ENCODE assay signal across 18 cellular contexts in the genomic region with DNA sequence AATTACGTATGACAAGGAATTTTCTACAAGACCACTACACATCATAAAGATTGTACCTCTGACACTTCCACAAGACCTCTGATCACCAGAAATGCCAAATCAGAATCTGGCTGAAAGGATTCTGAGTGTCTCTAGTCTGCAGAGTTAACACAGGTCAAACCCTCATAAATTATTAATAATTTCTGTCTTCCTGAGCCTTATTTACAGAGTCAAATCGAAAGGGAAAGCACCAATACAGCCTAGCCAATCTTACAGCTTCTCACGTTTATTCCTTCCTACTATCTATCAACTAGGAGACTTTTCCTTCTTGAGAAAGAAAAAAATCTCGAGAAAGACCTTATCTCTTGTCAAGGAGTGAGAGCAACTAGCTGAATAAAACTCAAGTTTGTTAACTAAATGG.
DNase-seq lines count a peak whose midpoint lies in the region; ATAC-seq and TF ChIP-seq lines count a peak whose summit lies in the region.
"Had no signal": no experiment of that assay in that cellular context is flagged by ENCODE, and none has a peak within 500 bp of the region (broad histone marks: within the 10 kb centered on the region; RNA-seq: fewer than 3 reads in every experiment).

No MANE protein-coding gene starts in this region.

- H3K27ac ChIP-seq in lower lobe of right lung (no peak overlapping the region), vagina (no peak overlapping the region)
- H3K27ac ChIP-seq: pancreas, stomach had no signal

- TF ChIP-seq CTCF in lower lobe of right lung (IDR thresholded peaks at IDR 0.05): no peak
- TF ChIP-seq CTCF in vagina (IDR thresholded peaks at IDR 0.05): no peak

- in situ Hi-C loops in HAP-1 (cut with MboI; ENCODE audit: low sequenced_read_pairs): no loop called here

- TF ChIP-seq POLR2A in GM18505 (IDR thresholded peaks at IDR 0.05; ENCODE audit: borderline replicate concordance, extremely low read depth, insufficient read depth, insufficient read length) (no peak), vagina (IDR thresholded peaks at IDR 0.05) (no peak)

- H3K4me3 ChIP-seq in lower lobe of right lung (no peak overlapping the region), vagina (no peak overlapping the region), HAP-1 (no peak overlapping the region)
- H3K4me3 ChIP-seq: pancreas, smooth muscle cell, stomach had no signal

- H3K27me3 ChIP-seq in lower lobe of right lung (ENCODE audit: low read depth) (no peaks in the 10 kb centered on the region), vagina (no peaks in the 10 kb centered on the region), HAP-1 (ENCODE audit: low read depth) (no peaks in the 10 kb centered on the region)
- H3K27me3 ChIP-seq: pancreas, stomach had no signal

- ATAC-seq in GM18505 (IDR thresholded peaks at IDR 0.05; ENCODE audit: unreplicated experiment) (peak; percentile 63), GM19467 (IDR thresholded peaks at IDR 0.05; ENCODE audit: unreplicated experiment) (peak; percentile 70), HG02798 (IDR thresholded peaks at IDR 0.05; ENCODE audit: poor library complexity, unreplicated experiment) (peak; percentile 75), HG03460 (IDR thresholded peaks at IDR 0.05; ENCODE audit: unreplicated experiment) (peak; percentile 77), lower lobe of right lung (no peak)
- ATAC-seq: CD8-positive, alpha-beta T cell; pancreas; T-helper 17 cell had no signal

- intact Hi-C loops in lower lobe of right lung (cut with DNase I): no loop called here
- intact Hi-C loops in vagina (cut with DNase I): no loop called here

- H3K36me3 ChIP-seq in lower lobe of right lung (no peaks in the 10 kb centered on the region), vagina (no peaks in the 10 kb centered on the region), HAP-1 (replicated peaks) (no peaks in the 10 kb centered on the region)
- H3K36me3 ChIP-seq: pancreas, stomach had no signal

- H3K4me1 ChIP-seq in lower lobe of right lung: no peaks in the 10 kb centered on the region
- H3K4me1 ChIP-seq in vagina: no peaks in the 10 kb centered on the region
- H3K4me1 ChIP-seq in HAP-1: no peaks in the 10 kb centered on the region
- H3K4me1 ChIP-seq: pancreas, stomach had no signal

- H3K9me3 ChIP-seq in lower lobe of right lung (no peaks in the 10 kb centered on the region), vagina (no peaks in the 10 kb centered on the region), HAP-1 (no peaks in the 10 kb centered on the region)
- H3K9me3 ChIP-seq: pancreas had no signal

- DNase-seq in lower lobe of right lung (no peak), vagina (ENCODE audit: extremely low spot score in 2 of 2) (no peak), HAP-1 (ENCODE audit: low spot score in 2 of 2) (no peak)
- no peak for DNase-seq in activated CD8-positive, alpha-beta memory T cell treated with anti-CD3 and anti-CD28 coated beads, Interleukin-2, amount 50 U/mL, for 48 hours
- DNase-seq: activated CD4-positive, alpha-beta T cell treated with anti-CD3 and anti-CD28 coated beads for 1 hour; CD8-positive, alpha-beta T cell; central memory CD4-positive, alpha-beta T cell; midbrain; NCI-H1930; NCI-H526 treated with DMSO at 0.1 percent for 48 hours; pancreas; stomach; T-helper 17 cell had no signal

Comparison
In these comparisons a context has a peak if more than half of its experiments do, and no peak if none do; other contexts are left out.
1. ATAC-seq: peak in GM18505 (single experiment), GM19467 (single experiment), HG02798 (single experiment) and HG03460 (single experiment); none in lower lobe of right lung (0 of 2).